9 cellular contexts compared by ENCODE assay signal in the genomic region with DNA sequence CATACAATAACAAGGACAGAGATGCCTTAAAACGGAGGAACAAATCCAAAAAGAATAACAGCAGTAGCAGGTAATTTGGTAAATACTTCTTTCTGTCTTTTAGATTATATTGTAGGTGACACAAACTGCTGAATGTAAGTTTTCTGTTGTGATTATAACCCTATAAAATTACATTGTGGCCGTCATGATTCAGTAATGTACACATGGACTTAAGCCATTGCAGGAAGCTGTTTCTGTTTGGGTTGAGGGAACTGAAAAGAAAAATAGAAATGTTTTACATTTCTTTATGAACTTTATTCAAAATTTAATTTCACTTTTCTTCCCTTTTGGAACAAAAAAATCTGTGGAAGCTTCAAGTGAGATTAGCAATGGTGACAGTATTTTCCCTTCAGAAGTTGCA. TPM values are rescaled to one million over a fixed set of nuclear protein-coding genes. Genes with fewer than 3 reads are reported as not detected.
A peak's percentile ranks its signal among the peaks of the same experiment; 100 is the strongest.
DNase-seq lines count a peak whose midpoint lies in the region; ATAC-seq, FAIRE-seq and TF ChIP-seq lines count a peak whose summit lies in the region.
"Had no signal": no experiment of that assay in that cellular context is flagged by ENCODE, and none has a peak within 500 bp of the region (broad histone marks: within the 10 kb centered on the region; RNA-seq: fewer than 3 reads in every experiment).

No MANE protein-coding gene starts in this region.

- dilution Hi-C loops in keratinocyte (cut with MboI; ENCODE audit: extremely low pct_ligation_motif_present, low sequenced_read_pairs), result no loop called here

- peaks cover 29% of the 10 kb centered on the region for H3K4me1 Mint-ChIP-seq in activated CD4-positive, alpha-beta T cell treated with anti-CD3 and anti-CD28 coated beads, Interleukin-2, amount 10 ng/mL, durations not matched to agents 24 days and 14 days
- peaks cover 8% of the 10 kb centered on the region for H3K4me1 Mint-ChIP-seq in activated T-helper 17 cell treated with anti-CD3 and anti-CD28 coated beads, Interleukin-2, amount 50 U/mL, for 72 hours

- no peak for TF ChIP-seq EP300 in suprapubic skin (IDR thresholded peaks at IDR 0.05)

- intact Hi-C loops in activated CD4-positive, alpha-beta T cell treated with anti-CD3 and anti-CD28 coated beads, Interleukin-2, amount 10 ng/mL, durations not matched to agents 24 days and 14 days (cut with micrococcal nuclease), result loop anchor here (5.0 to 10.0 kb wide), 2 partner anchors 81 to 271 kb away; a partner anchor contains a TSS

- H3K9me3 Mint-ChIP-seq in activated CD4-positive, alpha-beta T cell treated with anti-CD3 and anti-CD28 coated beads, Interleukin-2, amount 10 ng/mL, durations not matched to agents 24 days and 14 days, result no peaks in the 10 kb centered on the region
- no peaks in the 10 kb centered on the region for H3K9me3 Mint-ChIP-seq in activated T-helper 17 cell treated with anti-CD3 and anti-CD28 coated beads, Interleukin-2, amount 50 U/mL, for 72 hours

- H3K36me3 Mint-ChIP-seq in activated CD4-positive, alpha-beta T cell treated with anti-CD3 and anti-CD28 coated beads, Interleukin-2, amount 10 ng/mL, durations not matched to agents 24 days and 14 days (ENCODE audit: low read depth), result peaks cover 24% of the 10 kb centered on the region
- peaks cover 73% of the 10 kb centered on the region for H3K36me3 Mint-ChIP-seq in activated T-helper 17 cell treated with anti-CD3 and anti-CD28 coated beads, Interleukin-2, amount 50 U/mL, for 72 hours (ENCODE audit: low read depth)

- H3K27me3 Mint-ChIP-seq in activated CD4-positive, alpha-beta T cell treated with anti-CD3 and anti-CD28 coated beads, Interleukin-2, amount 10 ng/mL, durations not matched to agents 24 days and 14 days, result no peaks in the 10 kb centered on the region
- H3K27me3 Mint-ChIP-seq in activated T-helper 17 cell treated with anti-CD3 and anti-CD28 coated beads, Interleukin-2, amount 50 U/mL, for 72 hours, result no peaks in the 10 kb centered on the region

- H3K36me3 ChIP-seq in keratinocyte (ENCODE audit: control insufficient read depth in 2 of 2, extremely low read depth in 1 of 2, insufficient read depth in 2 of 2, low read length in 2 of 2) (peaks cover 10 to 20% of the 10 kb centered on the region in 2 experiments), suprapubic skin (peaks cover 16% of the 10 kb centered on the region)

- no peak for TF ChIP-seq CTCF in keratinocyte (optimal IDR thresholded peaks at IDR 0.05 in 1 of 3, IDR thresholded peaks at IDR 0.05 in 1 of 3, conservative IDR thresholded peaks at IDR 0.05 in 1 of 3; ENCODE audit: extremely low read depth in 1 of 3, insufficient read depth in 2 of 3, low read length in 3 of 3)
- no peak for TF ChIP-seq CTCF in suprapubic skin (IDR thresholded peaks at IDR 0.05)

- H3K4me2 ChIP-seq in keratinocyte (ENCODE audit: control insufficient read depth, extremely low read depth, insufficient read depth, low read depth, low read length), result peak overlapping the region; percentile 49

- no peak for DNase-seq in activated CD4-positive, alpha-beta T cell treated with anti-CD3 and anti-CD28 coated beads, Interleukin-2, amount 10 ng/mL, durations not matched to agents 24 days and 14 days
- DNase-seq in activated CD4-positive, alpha-beta T cell treated with anti-CD3 and anti-CD28 coated beads for 48 hours, result no peak
- DNase-seq in keratinocyte (ENCODE audit: low read depth, low spot score), result no peak
- no peak for DNase-seq in suprapubic skin (ENCODE audit: low spot score in 2 of 2)
- no peak for DNase-seq in NCI-H1092 (lab: John Stamatoyannopoulos, UW)
- DNase-seq: foreskin keratinocyte had no signal

- H2AFZ ChIP-seq in keratinocyte (ENCODE audit: control insufficient read depth, low read length), result no peak overlapping the region

- H3K9me3 ChIP-seq in keratinocyte (ENCODE audit: control insufficient read depth, low read depth, low read length) (no peaks in the 10 kb centered on the region), suprapubic skin (no peaks in the 10 kb centered on the region)

- H3K9me1 ChIP-seq in keratinocyte (ENCODE audit: control insufficient read depth, extremely low read depth, insufficient read depth, low read length), result no peaks in the 10 kb centered on the region

- H3K4me3 Mint-ChIP-seq in activated CD4-positive, alpha-beta T cell treated with anti-CD3 and anti-CD28 coated beads, Interleukin-2, amount 10 ng/mL, durations not matched to agents 24 days and 14 days, result peak overlapping the region; percentile 85
- H3K4me3 Mint-ChIP-seq in activated T-helper 17 cell treated with anti-CD3 and anti-CD28 coated beads, Interleukin-2, amount 50 U/mL, for 72 hours, result peak overlapping the region; percentile 76

- H4K20me1 ChIP-seq in keratinocyte (ENCODE audit: control insufficient read depth, extremely low read depth, insufficient read depth, low read length), result no peaks in the 10 kb centered on the region

- H3K9ac ChIP-seq in keratinocyte (ENCODE audit: control insufficient read depth, extremely low read depth, insufficient read depth, low read length), result peak overlapping the region; percentile 93

- ATAC-seq in activated T-helper 17 cell treated with anti-CD3 and anti-CD28 coated beads, Interleukin-2, amount 50 U/mL, for 72 hours (replicated peaks), result no peak
- ATAC-seq in GM21360 (IDR thresholded peaks at IDR 0.05; ENCODE audit: unreplicated experiment) (no peak), GM18502 (IDR thresholded peaks at IDR 0.05; ENCODE audit: poor library complexity, unreplicated experiment) (no peak)
- ATAC-seq: foreskin keratinocyte had no signal

- peaks cover 8% of the 10 kb centered on the region for H3K79me2 ChIP-seq in keratinocyte (ENCODE audit: control insufficient read depth, insufficient read depth, low read length)

- H3K27ac ChIP-seq in keratinocyte (ENCODE audit: control insufficient read depth, insufficient read depth, low read length) (peak overlapping the region; percentile 69), suprapubic skin (no peak overlapping the region)

- 36% methylated on average over 2 of the region's 2 CpGs for WGBS in suprapubic skin

- H3K27me3 ChIP-seq in keratinocyte (ENCODE audit: control insufficient read depth, extremely low read depth, insufficient read depth, low read length), result no peaks in the 10 kb centered on the region
- H3K27me3 ChIP-seq in suprapubic skin, result no peaks in the 10 kb centered on the region
- H3K27me3 ChIP-seq: foreskin keratinocyte had no signal

- H3K27ac Mint-ChIP-seq in activated CD4-positive, alpha-beta T cell treated with anti-CD3 and anti-CD28 coated beads, Interleukin-2, amount 10 ng/mL, durations not matched to agents 24 days and 14 days, result peak overlapping the region; percentile 64
- peak overlapping the region; percentile 55 for H3K27ac Mint-ChIP-seq in activated T-helper 17 cell treated with anti-CD3 and anti-CD28 coated beads, Interleukin-2, amount 50 U/mL, for 72 hours

- peak overlapping the region; percentile 74 to 94 (median 77) for H3K4me3 ChIP-seq in keratinocyte (ENCODE audit: control insufficient read depth in 2 of 3, extremely low read depth in 1 of 3, insufficient read depth in 2 of 3, low read depth in 1 of 3, low read length in 3 of 3)
- peak overlapping the region; percentile 88 for H3K4me3 ChIP-seq in suprapubic skin

- H3K4me1 ChIP-seq in keratinocyte (ENCODE audit: control insufficient read depth, extremely low read depth, insufficient read depth, low read length) (peaks cover 22% of the 10 kb centered on the region), suprapubic skin (peaks cover 43% of the 10 kb centered on the region)

- TF ChIP-seq POLR2A in suprapubic skin (IDR thresholded peaks at IDR 0.05), result no peak

- FAIRE-seq in keratinocyte (lab: Jason Lieb, UNC), result no peak

RNA-seq across cellular contexts. Expression of a gene that starts 1.2 kb away (rescaled TPM):
- total RNA-seq in activated CD4-positive, alpha-beta T cell treated with anti-CD3 and anti-CD28 coated beads, Interleukin-2, amount 10 ng/mL, durations not matched to agents 24 days and 14 days, result 11.7 and 12.6 TPM in 2 replicates
- 10 to 100 TPM; 14.8 to 40.6 TPM for total RNA-seq in activated T-helper 17 cell treated with anti-CD3 and anti-CD28 coated beads, Interleukin-2, amount 50 U/mL, for 72 hours
- polyA plus RNA-seq in keratinocyte, result 7.8 to 15.9 TPM (median 14.6 TPM) in 3 replicates
- 93.2 TPM for polyA plus RNA-seq in keratinocyte (2011; ENCODE audit: low read depth)
- 5.9 and 11.0 TPM in 2 replicates for polyA plus RNA-seq in keratinocyte (2011; cell fraction: cytosol; rRNA removed)
- 24.3 and 31.4 TPM in 2 replicates for polyA plus RNA-seq in keratinocyte (2011; cell fraction: nucleus; rRNA removed)
- 4.0 and 29.3 TPM in 2 replicates for polyA plus RNA-seq in keratinocyte (2012; ENCODE audit: low replicate concordance)
- 12.2 to 18.0 TPM (median 13.0 TPM) in 3 replicates for polyA minus RNA-seq in keratinocyte
- 7.7 TPM for polyA minus RNA-seq in keratinocyte (2011; cell fraction: cytosol; rRNA and poly(A)+ RNA removed)
- polyA minus RNA-seq in keratinocyte (2011; cell fraction: nucleus; rRNA and poly(A)+ RNA removed), result 14.7 and 20.2 TPM in 2 replicates
- 10 to 100 TPM; 12.5 to 18.6 (median 15.7) TPM for total RNA-seq in suprapubic skin

RNA-seq across cellular contexts. Expression of a gene that starts 22.4 kb away (rescaled TPM):
- total RNA-seq in activated CD4-positive, alpha-beta T cell treated with anti-CD3 and anti-CD28 coated beads, Interleukin-2, amount 10 ng/mL, durations not matched to agents 24 days and 14 days, result 61.1 and 63.3 TPM in 2 replicates
- 10 to 100 TPM; 54.9 to 60.1 TPM for total RNA-seq in activated T-helper 17 cell treated with anti-CD3 and anti-CD28 coated beads, Interleukin-2, amount 50 U/mL, for 72 hours
- 21.5 to 41.1 TPM (median 35.7 TPM) in 3 replicates for polyA plus RNA-seq in keratinocyte
- polyA plus RNA-seq in keratinocyte (2011; ENCODE audit: low read depth), result 31.7 TPM
- 29.9 and 36.6 TPM in 2 replicates for polyA plus RNA-seq in keratinocyte (2011; cell fraction: cytosol; rRNA removed)
- 25.0 and 32.2 TPM in 2 replicates for polyA plus RNA-seq in keratinocyte (2011; cell fraction: nucleus; rRNA removed)
- 27.2 and 37.6 TPM in 2 replicates for polyA plus RNA-seq in keratinocyte (2012; ENCODE audit: low replicate concordance)
- polyA minus RNA-seq in keratinocyte, result 2.6 to 5.7 TPM (median 3.3 TPM) in 3 replicates
- polyA minus RNA-seq in keratinocyte (2011; cell fraction: cytosol; rRNA and poly(A)+ RNA removed), result 18.0 TPM
- 4.3 and 10.0 TPM in 2 replicates for polyA minus RNA-seq in keratinocyte (2011; cell fraction: nucleus; rRNA and poly(A)+ RNA removed)
- 10 to 100 TPM; 54.4 to 84.4 (median 64.4) TPM for total RNA-seq in suprapubic skin

RNA-seq across cellular contexts. Expression of a gene that starts 45.3 kb away (rescaled TPM):
- 0.75 and 1.4 TPM in 2 replicates for total RNA-seq in activated CD4-positive, alpha-beta T cell treated with anti-CD3 and anti-CD28 coated beads, Interleukin-2, amount 10 ng/mL, durations not matched to agents 24 days and 14 days
- 1 to 10 TPM in 1 of 2 donors, under 1 TPM in 1; 0.73 to 3.4 TPM for total RNA-seq in activated T-helper 17 cell treated with anti-CD3 and anti-CD28 coated beads, Interleukin-2, amount 50 U/mL, for 72 hours
- polyA plus RNA-seq in keratinocyte, result 0.44 to 3.4 TPM (median 1.5 TPM) in 3 replicates
- polyA plus RNA-seq in keratinocyte (2011; ENCODE audit: low read depth), result 61.1 TPM
- polyA plus RNA-seq in keratinocyte (2011; cell fraction: cytosol; rRNA removed), result 0.47 and 0.81 TPM in 2 replicates
- polyA plus RNA-seq in keratinocyte (2011; cell fraction: nucleus; rRNA removed), result 0.92 and 3.1 TPM in 2 replicates
- polyA plus RNA-seq in keratinocyte (2012; ENCODE audit: low replicate concordance), result 3.2 and 228 TPM in 2 replicates
- 0.86 to 3.5 TPM (median 1.7 TPM) in 3 replicates for polyA minus RNA-seq in keratinocyte
- 0.96 TPM for polyA minus RNA-seq in keratinocyte (2011; cell fraction: cytosol; rRNA and poly(A)+ RNA removed)
- polyA minus RNA-seq in keratinocyte (2011; cell fraction: nucleus; rRNA and poly(A)+ RNA removed), result 3.3 and 6.2 TPM in 2 replicates
- 100 to 1,000 TPM in 3 of 4 donors, 10 to 100 TPM in 1; 45.3 to 805 (median 558) TPM for total RNA-seq in suprapubic skin

Comparison
In these comparisons a context has a peak if more than half of its experiments do, and no peak if none do; other contexts are left out.
1. RNA of a gene that starts 45.3 kb away (total RNA-seq): 45.3 to 805 TPM in suprapubic skin; 0.73 to 3.4 TPM in activated T-helper 17 cell treated with anti-CD3 and anti-CD28 coated beads, Interleukin-2, amount 50 U/mL, for 72 hours and 0.75 to 1.4 TPM in activated CD4-positive, alpha-beta T cell treated with anti-CD3 and anti-CD28 coated beads, Interleukin-2, amount 10 ng/mL, durations not matched to agents 24 days and 14 days; every median in the first group is over 10 times any median in the second.